Comparison of ENCODE assay signal across 12 cellular contexts in genomic region chr5:136314302-136314701, GRCh38. TPM values are rescaled to one million over a fixed set of nuclear protein-coding genes. Genes with fewer than 3 reads are reported as not detected.
"Had no signal": no experiment of that assay in that cellular context is flagged by ENCODE, and none has a peak within 500 bp of the region (broad histone marks: within the 10 kb centered on the region; RNA-seq: fewer than 3 reads in every experiment).

No MANE protein-coding gene starts in this region.

- H3K4me2 ChIP-seq: GM23338 had no signal

- H3K9ac ChIP-seq: GM23248 had no signal

- DNase-seq: GM23248, GOT3, H7, H9, HCEC 1CT, HFFc6 had no signal

- ATAC-seq: GM23338, HCT116 had no signal

- H3K4me3 ChIP-seq: GM23248, GM23338, HAP-1 had no signal

- H2AFZ ChIP-seq: GM23248, GM23338 had no signal

- H3K9me3 ChIP-seq: HAP-1 had no signal

- H3K36me3 ChIP-seq: HAP-1 had no signal

- H3K4me1 ChIP-seq: HAP-1 had no signal

- H3K27ac ChIP-seq: GM23248 had no signal

- FAIRE-seq: H1, H54 had no signal

RNA-seq across cellular contexts. Expression of gene TRPC7, which starts 51.0 kb away (rescaled TPM):
- total RNA-seq: GM23248, H1, H4, H9, HFFc6 had no signal
- polyA plus RNA-seq: GM23248, GM23338 had no signal
